Comparison of ENCODE assay signal across 2 cellular contexts in the genomic region with DNA sequence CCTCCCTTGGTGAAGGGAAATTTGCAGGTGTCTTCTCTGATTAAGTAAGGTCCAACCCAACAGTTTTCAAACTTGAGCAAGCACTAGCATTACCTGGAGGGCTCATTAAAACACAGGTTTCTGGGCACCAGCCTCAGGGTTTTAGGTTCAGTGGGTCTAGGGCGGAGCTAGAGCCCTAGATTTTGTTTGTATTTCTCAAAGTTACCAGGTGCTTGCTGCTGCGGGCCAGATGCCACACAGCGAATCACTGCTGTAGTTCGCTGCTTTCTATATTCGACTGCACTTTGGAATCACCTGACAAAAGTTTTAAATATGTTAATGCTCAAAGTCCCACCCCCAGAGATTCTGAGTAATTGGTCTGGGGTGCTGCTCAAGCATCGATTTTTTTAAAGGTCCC.
TF ChIP-seq lines count a peak whose summit lies in the region.

No MANE protein-coding gene starts in this region.

TF ChIP-seq in H1, 55 proteins besides CTCF, POLR2A, EP300 and RAD21:
- TF ChIP-seq NRF1 (IDR thresholded peaks at IDR 0.05; ENCODE audit: low read depth, low read length) (no peak), MAFK (IDR thresholded peaks at IDR 0.05; ENCODE audit: low read depth, low read length) (no peak), CREB1 (IDR thresholded peaks at IDR 0.05) (no peak), HDAC6 (IDR thresholded peaks at IDR 0.05; ENCODE audit: low read depth, low read length) (no peak), SAP30 (IDR thresholded peaks at IDR 0.05; ENCODE audit: insufficient read depth, insufficient replicate concordance, low read length) (no peak), SP1 (IDR thresholded peaks at IDR 0.05; ENCODE audit: low read depth, low read length) (no peak), KDM5A (IDR thresholded peaks at IDR 0.05; ENCODE audit: low read length) (no peak), SIRT6 (IDR thresholded peaks at IDR 0.05; ENCODE audit: low read length) (no peak), TEAD4 (IDR thresholded peaks at IDR 0.05; ENCODE audit: low read depth, low read length) (no peak), EGR1 (IDR thresholded peaks at IDR 0.05; ENCODE audit: borderline replicate concordance, low read depth, low read length) (no peak), ASH2L (IDR thresholded peaks at IDR 0.05; ENCODE audit: low read length) (no peak), POU5F1 (IDR thresholded peaks at IDR 0.05; ENCODE audit: low read depth, low read length) (no peak), NANOG (IDR thresholded peaks at IDR 0.05; ENCODE audit: insufficient read depth, low read depth, low read length, poor library complexity, severe bottlenecking) (no peak), BACH1 (IDR thresholded peaks at IDR 0.05; ENCODE audit: low read length) (no peak), SIX5 (IDR thresholded peaks at IDR 0.05; ENCODE audit: low read depth, low read length) (no peak), HDAC2 (IDR thresholded peaks at IDR 0.05; ENCODE audit: borderline replicate concordance in 1 of 2, low read depth in 2 of 2, low read length in 2 of 2) (no peak), TAF1 (IDR thresholded peaks at IDR 0.05; ENCODE audit: low read depth, low read length) (no peak), YY1 (IDR thresholded peaks at IDR 0.05; ENCODE audit: low read depth, low read length) (no peak), SP2 (IDR thresholded peaks at IDR 0.05; ENCODE audit: low read length) (no peak)
- TF ChIP-seq, protein P1, sequence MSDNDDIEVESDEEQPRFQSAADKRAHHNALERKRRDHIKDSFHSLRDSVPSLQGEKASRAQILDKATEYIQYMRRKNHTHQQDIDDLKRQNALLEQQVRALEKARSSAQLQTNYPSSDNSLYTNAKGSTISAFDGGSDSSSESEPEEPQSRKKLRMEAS (IDR thresholded peaks at IDR 0.05): no peak

TF ChIP-seq in HepG2, 621 proteins besides CTCF, POLR2A, EP300 and RAD21:
- TF ChIP-seq PAX8 (CRISPR knock-in tag; IDR thresholded peaks at IDR 0.05; ENCODE audit: borderline replicate concordance): no peak
- no peak for TF ChIP-seq ZNF264 (CRISPR knock-in tag; IDR thresholded peaks at IDR 0.05)
- TF ChIP-seq, protein P2, sequence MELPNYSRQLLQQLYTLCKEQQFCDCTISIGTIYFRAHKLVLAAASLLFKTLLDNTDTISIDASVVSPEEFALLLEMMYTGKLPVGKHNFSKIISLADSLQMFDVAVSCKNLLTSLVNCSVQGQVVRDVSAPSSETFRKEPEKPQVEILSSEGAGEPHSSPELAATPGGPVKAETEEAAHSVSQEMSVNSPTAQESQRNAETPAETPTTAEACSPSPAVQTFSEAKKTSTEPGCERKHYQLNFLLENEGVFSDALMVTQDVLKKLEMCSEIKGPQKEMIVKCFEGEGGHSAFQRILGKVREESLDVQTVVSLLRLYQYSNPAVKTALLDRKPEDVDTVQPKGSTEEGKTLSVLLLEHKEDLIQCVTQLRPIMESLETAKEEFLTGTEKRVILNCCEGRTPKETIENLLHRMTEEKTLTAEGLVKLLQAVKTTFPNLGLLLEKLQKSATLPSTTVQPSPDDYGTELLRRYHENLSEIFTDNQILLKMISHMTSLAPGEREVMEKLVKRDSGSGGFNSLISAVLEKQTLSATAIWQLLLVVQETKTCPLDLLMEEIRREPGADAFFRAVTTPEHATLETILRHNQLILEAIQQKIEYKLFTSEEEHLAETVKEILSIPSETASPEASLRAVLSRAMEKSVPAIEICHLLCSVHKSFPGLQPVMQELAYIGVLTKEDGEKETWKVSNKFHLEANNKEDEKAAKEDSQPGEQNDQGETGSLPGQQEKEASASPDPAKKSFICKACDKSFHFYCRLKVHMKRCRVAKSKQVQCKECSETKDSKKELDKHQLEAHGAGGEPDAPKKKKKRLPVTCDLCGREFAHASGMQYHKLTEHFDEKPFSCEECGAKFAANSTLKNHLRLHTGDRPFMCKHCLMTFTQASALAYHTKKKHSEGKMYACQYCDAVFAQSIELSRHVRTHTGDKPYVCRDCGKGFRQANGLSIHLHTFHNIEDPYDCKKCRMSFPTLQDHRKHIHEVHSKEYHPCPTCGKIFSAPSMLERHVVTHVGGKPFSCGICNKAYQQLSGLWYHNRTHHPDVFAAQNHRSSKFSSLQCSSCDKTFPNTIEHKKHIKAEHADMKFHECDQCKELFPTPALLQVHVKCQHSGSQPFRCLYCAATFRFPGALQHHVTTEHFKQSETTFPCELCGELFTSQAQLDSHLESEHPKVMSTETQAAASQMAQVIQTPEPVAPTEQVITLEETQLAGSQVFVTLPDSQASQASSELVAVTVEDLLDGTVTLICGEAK (IDR thresholded peaks at IDR 0.05): no peak
- TF ChIP-seq, protein P2 (CRISPR knock-in tag; IDR thresholded peaks at IDR 0.05): no peak
- no peak for TF ChIP-seq ARNT2 (CRISPR knock-in tag; IDR thresholded peaks at IDR 0.05; ENCODE audit: low read depth)
- no peak for TF ChIP-seq HOXD1 (CRISPR knock-in tag; IDR thresholded peaks at IDR 0.05)
- no peak for TF ChIP-seq SOX6 (IDR thresholded peaks at IDR 0.05)
- no peak for TF ChIP-seq SOX6 (CRISPR knock-in tag; IDR thresholded peaks at IDR 0.05)
- TF ChIP-seq FIP1L1 (IDR thresholded peaks at IDR 0.05; ENCODE audit: borderline replicate concordance, insufficient read depth, low read depth, low read length): no peak
- no peak for TF ChIP-seq ZNF670 (CRISPR knock-in tag; IDR thresholded peaks at IDR 0.05; ENCODE audit: borderline replicate concordance)
- no peak for TF ChIP-seq SATB2 (CRISPR knock-in tag; IDR thresholded peaks at IDR 0.05)
- no peak for TF ChIP-seq SRSF4 (IDR thresholded peaks at IDR 0.05; ENCODE audit: low read depth, low read length, poor library complexity, severe bottlenecking)
- TF ChIP-seq, protein P3, sequence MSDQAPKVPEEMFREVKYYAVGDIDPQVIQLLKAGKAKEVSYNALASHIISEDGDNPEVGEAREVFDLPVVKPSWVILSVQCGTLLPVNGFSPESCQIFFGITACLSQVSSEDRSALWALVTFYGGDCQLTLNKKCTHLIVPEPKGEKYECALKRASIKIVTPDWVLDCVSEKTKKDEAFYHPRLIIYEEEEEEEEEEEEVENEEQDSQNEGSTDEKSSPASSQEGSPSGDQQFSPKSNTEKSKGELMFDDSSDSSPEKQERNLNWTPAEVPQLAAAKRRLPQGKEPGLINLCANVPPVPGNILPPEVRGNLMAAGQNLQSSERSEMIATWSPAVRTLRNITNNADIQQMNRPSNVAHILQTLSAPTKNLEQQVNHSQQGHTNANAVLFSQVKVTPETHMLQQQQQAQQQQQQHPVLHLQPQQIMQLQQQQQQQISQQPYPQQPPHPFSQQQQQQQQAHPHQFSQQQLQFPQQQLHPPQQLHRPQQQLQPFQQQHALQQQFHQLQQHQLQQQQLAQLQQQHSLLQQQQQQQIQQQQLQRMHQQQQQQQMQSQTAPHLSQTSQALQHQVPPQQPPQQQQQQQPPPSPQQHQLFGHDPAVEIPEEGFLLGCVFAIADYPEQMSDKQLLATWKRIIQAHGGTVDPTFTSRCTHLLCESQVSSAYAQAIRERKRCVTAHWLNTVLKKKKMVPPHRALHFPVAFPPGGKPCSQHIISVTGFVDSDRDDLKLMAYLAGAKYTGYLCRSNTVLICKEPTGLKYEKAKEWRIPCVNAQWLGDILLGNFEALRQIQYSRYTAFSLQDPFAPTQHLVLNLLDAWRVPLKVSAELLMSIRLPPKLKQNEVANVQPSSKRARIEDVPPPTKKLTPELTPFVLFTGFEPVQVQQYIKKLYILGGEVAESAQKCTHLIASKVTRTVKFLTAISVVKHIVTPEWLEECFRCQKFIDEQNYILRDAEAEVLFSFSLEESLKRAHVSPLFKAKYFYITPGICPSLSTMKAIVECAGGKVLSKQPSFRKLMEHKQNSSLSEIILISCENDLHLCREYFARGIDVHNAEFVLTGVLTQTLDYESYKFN (CRISPR knock-in tag; conservative IDR thresholded peaks at IDR 0.05): no peak
- TF ChIP-seq, protein P4, sequence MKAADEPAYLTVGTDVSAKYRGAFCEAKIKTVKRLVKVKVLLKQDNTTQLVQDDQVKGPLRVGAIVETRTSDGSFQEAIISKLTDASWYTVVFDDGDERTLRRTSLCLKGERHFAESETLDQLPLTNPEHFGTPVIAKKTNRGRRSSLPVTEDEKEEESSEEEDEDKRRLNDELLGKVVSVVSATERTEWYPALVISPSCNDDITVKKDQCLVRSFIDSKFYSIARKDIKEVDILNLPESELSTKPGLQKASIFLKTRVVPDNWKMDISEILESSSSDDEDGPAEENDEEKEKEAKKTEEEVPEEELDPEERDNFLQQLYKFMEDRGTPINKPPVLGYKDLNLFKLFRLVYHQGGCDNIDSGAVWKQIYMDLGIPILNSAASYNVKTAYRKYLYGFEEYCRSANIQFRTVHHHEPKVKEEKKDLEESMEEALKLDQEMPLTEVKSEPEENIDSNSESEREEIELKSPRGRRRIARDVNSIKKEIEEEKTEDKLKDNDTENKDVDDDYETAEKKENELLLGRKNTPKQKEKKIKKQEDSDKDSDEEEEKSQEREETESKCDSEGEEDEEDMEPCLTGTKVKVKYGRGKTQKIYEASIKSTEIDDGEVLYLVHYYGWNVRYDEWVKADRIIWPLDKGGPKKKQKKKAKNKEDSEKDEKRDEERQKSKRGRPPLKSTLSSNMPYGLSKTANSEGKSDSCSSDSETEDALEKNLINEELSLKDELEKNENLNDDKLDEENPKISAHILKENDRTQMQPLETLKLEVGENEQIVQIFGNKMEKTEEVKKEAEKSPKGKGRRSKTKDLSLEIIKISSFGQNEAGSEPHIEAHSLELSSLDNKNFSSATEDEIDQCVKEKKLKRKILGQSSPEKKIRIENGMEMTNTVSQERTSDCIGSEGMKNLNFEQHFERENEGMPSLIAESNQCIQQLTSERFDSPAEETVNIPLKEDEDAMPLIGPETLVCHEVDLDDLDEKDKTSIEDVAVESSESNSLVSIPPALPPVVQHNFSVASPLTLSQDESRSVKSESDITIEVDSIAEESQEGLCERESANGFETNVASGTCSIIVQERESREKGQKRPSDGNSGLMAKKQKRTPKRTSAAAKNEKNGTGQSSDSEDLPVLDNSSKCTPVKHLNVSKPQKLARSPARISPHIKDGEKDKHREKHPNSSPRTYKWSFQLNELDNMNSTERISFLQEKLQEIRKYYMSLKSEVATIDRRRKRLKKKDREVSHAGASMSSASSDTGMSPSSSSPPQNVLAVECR (CRISPR knock-in tag; IDR thresholded peaks at IDR 0.05; ENCODE audit: borderline replicate concordance): no peak
- no peak for TF ChIP-seq RELA (CRISPR knock-in tag; IDR thresholded peaks at IDR 0.05)
- TF ChIP-seq ZNF772 (CRISPR knock-in tag; IDR thresholded peaks at IDR 0.05): no peak
- TF ChIP-seq CC2D1A (CRISPR knock-in tag; IDR thresholded peaks at IDR 0.05): no peak
- no peak for TF ChIP-seq PTBP1 (IDR thresholded peaks at IDR 0.05; ENCODE audit: low read depth, low read length, poor library complexity, severe bottlenecking)
- TF ChIP-seq SALL2 (CRISPR knock-in tag; IDR thresholded peaks at IDR 0.05): no peak
